Comparison of ENCODE assay signal across 2 cellular contexts in the genomic region with DNA sequence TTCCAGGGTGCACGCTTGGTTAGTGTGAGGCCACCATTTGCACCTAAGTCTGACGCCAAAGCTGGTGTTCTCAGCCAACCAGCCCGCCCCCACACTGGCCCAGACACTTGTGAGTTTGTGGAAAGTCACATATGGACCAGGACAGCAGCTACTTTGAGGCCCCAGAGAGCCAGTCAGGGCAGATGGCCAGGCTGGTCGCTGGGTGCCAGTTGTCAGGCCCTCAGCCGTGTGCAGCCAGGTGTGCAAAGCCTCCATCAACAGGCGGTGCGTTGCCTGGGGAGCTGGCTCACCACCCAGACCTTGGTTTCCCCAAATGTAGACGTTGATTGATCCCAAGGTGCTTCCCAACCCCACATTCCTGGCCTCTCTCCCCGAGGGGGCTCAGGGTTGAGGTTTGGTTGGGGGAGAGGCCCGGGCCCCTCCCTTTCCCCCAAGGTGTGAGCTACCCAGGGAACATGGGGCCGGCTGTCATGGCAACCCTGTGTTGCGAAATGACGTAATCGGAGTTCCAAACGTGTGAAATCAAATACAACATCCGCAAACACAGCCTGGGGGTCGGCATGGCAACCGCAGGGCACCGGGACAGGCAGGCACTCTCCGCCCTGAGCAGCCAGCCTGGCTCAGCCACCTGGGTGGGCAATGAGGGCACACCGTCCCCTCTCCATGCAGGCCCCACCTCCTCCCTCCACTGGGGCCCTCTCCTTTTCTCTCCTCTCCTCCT.
TF ChIP-seq lines count a peak whose summit lies in the region.

No MANE protein-coding gene starts in this region.

TF ChIP-seq in HCT116, 20 proteins besides CTCF, POLR2A, EP300 and RAD21:
- TF ChIP-seq CEBPB (IDR thresholded peaks at IDR 0.05; ENCODE audit: low read depth) (peak; percentile 20; the same call in 1 of the 2 replicates), ZFX (IDR thresholded peaks at IDR 0.05) (no peak)

TF ChIP-seq in K562, 482 proteins besides CTCF, POLR2A, EP300 and RAD21:
- TF ChIP-seq, protein P1, sequence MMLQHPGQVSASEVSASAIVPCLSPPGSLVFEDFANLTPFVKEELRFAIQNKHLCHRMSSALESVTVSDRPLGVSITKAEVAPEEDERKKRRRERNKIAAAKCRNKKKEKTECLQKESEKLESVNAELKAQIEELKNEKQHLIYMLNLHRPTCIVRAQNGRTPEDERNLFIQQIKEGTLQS (IDR thresholded peaks at IDR 0.05), result peak; percentile 82
- TF ChIP-seq, protein P1 (CRISPR knock-in tag; conservative IDR thresholded peaks at IDR 0.05), result no peak
- peak; percentile 55 for TF ChIP-seq CEBPG (CRISPR knock-in tag; IDR thresholded peaks at IDR 0.05)
- TF ChIP-seq CEBPG (tag; conservative IDR thresholded peaks at IDR 0.05 in 1 of 2, IDR thresholded peaks at IDR 0.05 in 1 of 2), result peak; percentile 46 to 74; a peak in 3 of 4 replicates
- no peak for TF ChIP-seq OTX1 (CRISPR knock-in tag; IDR thresholded peaks at IDR 0.05)
- no peak for TF ChIP-seq SIX5 (IDR thresholded peaks at IDR 0.05; ENCODE audit: borderline replicate concordance in 1 of 2, insufficient read depth in 1 of 2, low read depth in 1 of 2, low read length in 2 of 2)
- 0 out of 2 replicates have a peak, but pooled peaks have one; percentile 18 for TF ChIP-seq MAX (CRISPR knock-in tag; IDR thresholded peaks at IDR 0.05)
- TF ChIP-seq, protein P2, sequence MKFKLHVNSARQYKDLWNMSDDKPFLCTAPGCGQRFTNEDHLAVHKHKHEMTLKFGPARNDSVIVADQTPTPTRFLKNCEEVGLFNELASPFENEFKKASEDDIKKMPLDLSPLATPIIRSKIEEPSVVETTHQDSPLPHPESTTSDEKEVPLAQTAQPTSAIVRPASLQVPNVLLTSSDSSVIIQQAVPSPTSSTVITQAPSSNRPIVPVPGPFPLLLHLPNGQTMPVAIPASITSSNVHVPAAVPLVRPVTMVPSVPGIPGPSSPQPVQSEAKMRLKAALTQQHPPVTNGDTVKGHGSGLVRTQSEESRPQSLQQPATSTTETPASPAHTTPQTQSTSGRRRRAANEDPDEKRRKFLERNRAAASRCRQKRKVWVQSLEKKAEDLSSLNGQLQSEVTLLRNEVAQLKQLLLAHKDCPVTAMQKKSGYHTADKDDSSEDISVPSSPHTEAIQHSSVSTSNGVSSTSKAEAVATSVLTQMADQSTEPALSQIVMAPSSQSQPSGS (CRISPR knock-in tag; IDR thresholded peaks at IDR 0.05), result 0 out of 2 replicates have a peak, but pooled peaks have one; percentile 63
- TF ChIP-seq ZNF398 (CRISPR knock-in tag; IDR thresholded peaks at IDR 0.05), result no peak
- TF ChIP-seq RFX1 (IDR thresholded peaks at IDR 0.05), result peak; percentile 81
- TF ChIP-seq CEBPB (tag; IDR thresholded peaks at IDR 0.05), result peak; percentile 82
- TF ChIP-seq JUND (IDR thresholded peaks at IDR 0.05; ENCODE audit: borderline replicate concordance, low read depth, low read length), result 0 out of 2 replicates have a peak, but pooled peaks have one; percentile 17
- no peak for TF ChIP-seq JUND (tag; IDR thresholded peaks at IDR 0.05; ENCODE audit: borderline replicate concordance, low read depth, low read length)
- TF ChIP-seq, protein P3, sequence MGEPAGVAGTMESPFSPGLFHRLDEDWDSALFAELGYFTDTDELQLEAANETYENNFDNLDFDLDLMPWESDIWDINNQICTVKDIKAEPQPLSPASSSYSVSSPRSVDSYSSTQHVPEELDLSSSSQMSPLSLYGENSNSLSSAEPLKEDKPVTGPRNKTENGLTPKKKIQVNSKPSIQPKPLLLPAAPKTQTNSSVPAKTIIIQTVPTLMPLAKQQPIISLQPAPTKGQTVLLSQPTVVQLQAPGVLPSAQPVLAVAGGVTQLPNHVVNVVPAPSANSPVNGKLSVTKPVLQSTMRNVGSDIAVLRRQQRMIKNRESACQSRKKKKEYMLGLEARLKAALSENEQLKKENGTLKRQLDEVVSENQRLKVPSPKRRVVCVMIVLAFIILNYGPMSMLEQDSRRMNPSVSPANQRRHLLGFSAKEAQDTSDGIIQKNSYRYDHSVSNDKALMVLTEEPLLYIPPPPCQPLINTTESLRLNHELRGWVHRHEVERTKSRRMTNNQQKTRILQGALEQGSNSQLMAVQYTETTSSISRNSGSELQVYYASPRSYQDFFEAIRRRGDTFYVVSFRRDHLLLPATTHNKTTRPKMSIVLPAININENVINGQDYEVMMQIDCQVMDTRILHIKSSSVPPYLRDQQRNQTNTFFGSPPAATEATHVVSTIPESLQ (CRISPR knock-in tag; IDR thresholded peaks at IDR 0.05), result no peak
- peak; percentile 92 for TF ChIP-seq ATF7 (IDR thresholded peaks at IDR 0.05)
- TF ChIP-seq CREM (IDR thresholded peaks at IDR 0.05; ENCODE audit: low read depth), result peak; percentile 20; the same call in 1 of the 2 replicates
